1 cellular context compared by ENCODE assay signal in genomic region chr7:100101016-100101862, GRCh38.
TF ChIP-seq lines count a peak whose summit lies in the region.

Gene AP4M1 (plus strand): TSS chr7:100101643. CDS start chr7:100101715, 72 bp downstream.
Gene MCM7 (minus strand): TSS chr7:100101397. CDS start chr7:100101294, 103 bp downstream.

TF ChIP-seq in HepG2, 621 proteins besides CTCF, POLR2A, EP300 and RAD21 (continued from another document and continues in another):
- peak; percentile 71; the same call in 1 of the 2 replicates for TF ChIP-seq ZBTB34 (CRISPR knock-in tag; IDR thresholded peaks at IDR 0.05)
- peak; percentile 95 for TF ChIP-seq GMEB1 (CRISPR knock-in tag; IDR thresholded peaks at IDR 0.05; ENCODE audit: borderline replicate concordance)
- peak; percentile 78; the same call in 1 of the 2 replicates for TF ChIP-seq ETV6 (CRISPR knock-in tag; conservative IDR thresholded peaks at IDR 0.05)
- peak; percentile 27; the same call in 1 of the 2 replicates for TF ChIP-seq HNF4A (CRISPR knock-in tag; IDR thresholded peaks at IDR 0.05)
- TF ChIP-seq RNF2 (conservative IDR thresholded peaks at IDR 0.05; ENCODE audit: low read depth): peak; percentile 66; the same call in 1 of the 2 replicates
- no peak for TF ChIP-seq THAP7 (CRISPR knock-in tag; IDR thresholded peaks at IDR 0.05)
- TF ChIP-seq PHF8 (CRISPR knock-in tag; IDR thresholded peaks at IDR 0.05): peak; percentile 55
- TF ChIP-seq ZBTB4 (CRISPR knock-in tag; IDR thresholded peaks at IDR 0.05; ENCODE audit: borderline replicate concordance): 0 out of 2 replicates have a peak, but pooled peaks have one; percentile 21
- TF ChIP-seq ZNF407 (CRISPR knock-in tag; IDR thresholded peaks at IDR 0.05; ENCODE audit: not compliant biosample characterization): peak; percentile 42
- TF ChIP-seq FOXO4 (CRISPR knock-in tag; conservative IDR thresholded peaks at IDR 0.05): no peak
- 0 out of 2 replicates have a peak, but pooled peaks have one; percentile 57 for TF ChIP-seq DNMT1 (CRISPR knock-in tag; IDR thresholded peaks at IDR 0.05)
- TF ChIP-seq AGO1 (IDR thresholded peaks at IDR 0.05; ENCODE audit: low read depth, low read length, poor library complexity, severe bottlenecking): peak; percentile 26
- TF ChIP-seq KAT8 (CRISPR knock-in tag; IDR thresholded peaks at IDR 0.05): peak; percentile 46
- TF ChIP-seq ZNF841 (CRISPR knock-in tag; IDR thresholded peaks at IDR 0.05; ENCODE audit: borderline replicate concordance): 0 out of 2 replicates have a peak, but pooled peaks have one; percentile 45
- TF ChIP-seq YY1 (IDR thresholded peaks at IDR 0.05; ENCODE audit: insufficient read depth, insufficient replicate concordance, low read depth, low read length): peak; percentile 55
- TF ChIP-seq HIC2 (CRISPR knock-in tag; IDR thresholded peaks at IDR 0.05; ENCODE audit: low read depth): 0 out of 2 replicates have a peak, but pooled peaks have one; percentile 46
- no peak for TF ChIP-seq FOXA1 (IDR thresholded peaks at IDR 0.05)
- no peak for TF ChIP-seq FOXA1 (CRISPR knock-in tag; IDR thresholded peaks at IDR 0.05)
- no peak for TF ChIP-seq PCBP1 (IDR thresholded peaks at IDR 0.05; ENCODE audit: borderline replicate concordance, low read depth, low read length)
- TF ChIP-seq NKX3-1 (CRISPR knock-in tag; IDR thresholded peaks at IDR 0.05): peak; percentile 65; the same call in 1 of the 2 replicates
- peak; percentile 18; the same call in 1 of the 2 replicates for TF ChIP-seq ZNF614 (CRISPR knock-in tag; IDR thresholded peaks at IDR 0.05; ENCODE audit: borderline replicate concordance)
- TF ChIP-seq AFF4 (CRISPR knock-in tag; IDR thresholded peaks at IDR 0.05): no peak
- TF ChIP-seq SOX6 (IDR thresholded peaks at IDR 0.05): no peak
- TF ChIP-seq SOX6 (CRISPR knock-in tag; IDR thresholded peaks at IDR 0.05): peak; percentile 59
